13 cellular contexts compared by ENCODE assay signal in the genomic region with DNA sequence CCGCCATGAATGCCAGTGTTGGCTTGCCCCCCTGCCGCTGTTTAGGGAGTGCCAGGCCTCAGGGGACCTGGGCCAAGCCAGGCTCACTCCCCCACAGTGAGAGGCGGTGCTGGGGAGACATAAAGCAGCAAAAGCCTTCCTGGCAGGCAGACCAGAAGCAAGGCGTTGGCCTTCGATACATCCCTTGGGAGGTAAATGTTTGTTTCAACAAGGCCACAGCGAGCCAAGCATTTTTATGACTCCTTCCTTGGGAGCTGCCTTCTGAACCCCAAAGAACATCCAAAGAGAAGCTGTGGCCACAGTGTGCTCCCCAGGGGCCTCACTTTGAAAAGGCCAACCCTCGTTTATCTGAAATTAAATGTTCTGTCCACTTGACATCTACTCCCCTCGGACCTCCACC.
DNase-seq lines count a peak whose midpoint lies in the region; FAIRE-seq and TF ChIP-seq lines count a peak whose summit lies in the region.
"Had no signal": no experiment of that assay in that cellular context is flagged by ENCODE, and none has a peak within 500 bp of the region (broad histone marks: within the 10 kb centered on the region; RNA-seq: fewer than 3 reads in every experiment).

No MANE protein-coding gene starts in this region.

- H3K4me3 ChIP-seq in BE2C (ENCODE audit: low read depth, low read length) (no peak overlapping the region), rectal smooth muscle tissue (ENCODE audit: low read length) (no peak overlapping the region)
- H3K4me3 ChIP-seq: thoracic aorta had no signal

- no peak for FAIRE-seq in GM12892 (lab: Jason Lieb, UNC)
- FAIRE-seq: GM19239 had no signal

- H3K9me3 ChIP-seq in BE2C = no peaks in the 10 kb centered on the region
- H3K9me3 ChIP-seq: SK-N-SH, thoracic aorta had no signal

- H3K9ac ChIP-seq in rectal smooth muscle tissue (ENCODE audit: low read length) = no peak overlapping the region
- H3K9ac ChIP-seq: SK-N-SH had no signal

- H3K4me1 Mint-ChIP-seq in type B pancreatic cell (ENCODE audit: unreplicated experiment) = peaks cover 61% of the 10 kb centered on the region

- H3K9me3 Mint-ChIP-seq in type B pancreatic cell = peaks cover 5% of the 10 kb centered on the region

- H3K27me3 Mint-ChIP-seq in type B pancreatic cell = peaks cover 8% of the 10 kb centered on the region

- H3K36me3 ChIP-seq in BE2C = no peaks in the 10 kb centered on the region
- H3K36me3 ChIP-seq in rectal smooth muscle tissue (ENCODE audit: control insufficient read depth, insufficient read depth, low read length) = no peaks in the 10 kb centered on the region
- H3K36me3 ChIP-seq: thoracic aorta had no signal

- no peak overlapping the region for H3K27ac Mint-ChIP-seq in type B pancreatic cell
- H3K27ac Mint-ChIP-seq: activated CD8-positive, alpha-beta memory T cell treated with anti-CD3 and anti-CD28 coated beads, Interleukin-2, amount 10 ng/mL, durations not matched to agents 7 days and 5 days; B cell had no signal

- TF ChIP-seq POLR2A in GM12892 (IDR thresholded peaks at IDR 0.05; ENCODE audit: low read depth, low read length) = no peak

- no peak for TF ChIP-seq CTCF in BE2C (IDR thresholded peaks at IDR 0.05; ENCODE audit: low read depth, low read length)
- no peak for TF ChIP-seq CTCF in GM20000 (IDR thresholded peaks at IDR 0.05; ENCODE audit: extremely low read depth, missing control alignments)
- no peak for TF ChIP-seq CTCF in type B pancreatic cell (conservative IDR thresholded peaks at IDR 0.05)

- peak; percentile 18 for DNase-seq in BE2C
- DNase-seq in NCI-H1092 treated with DMSO at 0.1 percent for 48 hours (lab: John Stamatoyannopoulos, UW) = peak; percentile 80
- peak; percentile 57 for DNase-seq in fibroblast of the conjunctiva (ENCODE audit: low read depth)
- no peak for DNase-seq in GM12892 (ENCODE audit: insufficient read length)
- no peak for DNase-seq in GM20000 (ENCODE audit: low spot score)
- DNase-seq in type B pancreatic cell (ENCODE audit: extremely low spot score, unreplicated experiment) = no peak
- DNase-seq in activated naive CD4-positive, alpha-beta T cell (lab: John Stamatoyannopoulos, UW) = no peak
- DNase-seq: activated CD8-positive, alpha-beta memory T cell treated with anti-CD3 and anti-CD28 coated beads, Interleukin-2, amount 10 ng/mL, durations not matched to agents 7 days and 5 days; SK-N-SH had no signal

- H3K36me3 Mint-ChIP-seq in type B pancreatic cell = peaks cover 12% of the 10 kb centered on the region
- H3K36me3 Mint-ChIP-seq: activated CD8-positive, alpha-beta memory T cell treated with anti-CD3 and anti-CD28 coated beads, Interleukin-2, amount 10 ng/mL, durations not matched to agents 7 days and 5 days had no signal

- peaks cover 55% of the 10 kb centered on the region for H3K4me1 ChIP-seq in BE2C
- H3K4me1 ChIP-seq in rectal smooth muscle tissue (ENCODE audit: control insufficient read depth, insufficient read depth, low read length) = peaks cover 17% of the 10 kb centered on the region

- peak overlapping the region; percentile 2 for H3K27ac ChIP-seq in rectal smooth muscle tissue (ENCODE audit: low read depth, low read length)

- no peaks in the 10 kb centered on the region for H3K27me3 ChIP-seq in BE2C
- H3K27me3 ChIP-seq in rectal smooth muscle tissue (ENCODE audit: control insufficient read depth, insufficient read depth, low read length) = peaks cover 3% of the 10 kb centered on the region

- H3K4me3 Mint-ChIP-seq in type B pancreatic cell = no peak overlapping the region
- H3K4me3 Mint-ChIP-seq: activated CD8-positive, alpha-beta memory T cell treated with anti-CD3 and anti-CD28 coated beads, Interleukin-2, amount 10 ng/mL, durations not matched to agents 7 days and 5 days; B cell had no signal

Comparison
In these comparisons a context has a peak if more than half of its experiments do, and no peak if none do; other contexts are left out.
1. DNase-seq: peak in BE2C (single experiment), NCI-H1092 treated with DMSO at 0.1 percent for 48 hours (single experiment) and fibroblast of the conjunctiva (single experiment); none in GM12892 (single experiment), GM20000 (single experiment), type B pancreatic cell (single experiment) and activated naive CD4-positive, alpha-beta T cell (0 of 4).